8 cellular contexts compared by ENCODE assay signal in genomic region chr3:96813134-96813819, GRCh38. TPM values are rescaled to one million over a fixed set of nuclear protein-coding genes. Genes with fewer than 3 reads are reported as not detected.
DNase-seq lines count a peak whose midpoint lies in the region; ATAC-seq and TF ChIP-seq lines count a peak whose summit lies in the region.

No MANE protein-coding gene starts in this region.

- H3K36me3 ChIP-seq in ACC112 (ENCODE audit: insufficient read depth, low read length) (no peaks in the 10 kb centered on the region), esophagus muscularis mucosa (no peaks in the 10 kb centered on the region), muscle layer of colon (ENCODE audit: insufficient read depth, low read length) (no peaks in the 10 kb centered on the region), stomach smooth muscle (ENCODE audit: control insufficient read depth in 2 of 2, insufficient read depth in 2 of 2, low read length in 2 of 2) (no peaks in the 10 kb centered on the region)

- no peak overlapping the region for H3K9ac ChIP-seq in muscle layer of colon (ENCODE audit: low read length)
- H3K9ac ChIP-seq in stomach smooth muscle (ENCODE audit: low read length in 2 of 2): peak overlapping the region; percentile 22 to 47

- H3K9me3 ChIP-seq in esophagus muscularis mucosa: no peaks in the 10 kb centered on the region
- no peaks in the 10 kb centered on the region for H3K9me3 ChIP-seq in muscle layer of colon (ENCODE audit: low read length)
- no peaks in the 10 kb centered on the region for H3K9me3 ChIP-seq in stomach smooth muscle (ENCODE audit: control insufficient read depth in 2 of 2, low read length in 2 of 2)

- no peak for TF ChIP-seq POLR2A in esophagus muscularis mucosa (IDR thresholded peaks at IDR 0.05; ENCODE audit: low read depth)

- peaks cover 2% of the 10 kb centered on the region for H3K4me1 ChIP-seq in ACC112 (ENCODE audit: control insufficient read depth, insufficient read depth, low read length, unreplicated experiment)
- H3K4me1 ChIP-seq in esophagus muscularis mucosa: peaks cover 12 to 36% (median 29%) of the 10 kb centered on the region in 4 donors
- H3K4me1 ChIP-seq in muscle layer of colon (ENCODE audit: insufficient read depth, low read length): peaks cover 4% of the 10 kb centered on the region
- peaks cover 4% of the 10 kb centered on the region for H3K4me1 ChIP-seq in stomach smooth muscle (ENCODE audit: control insufficient read depth, insufficient read depth, low read length)

- TF ChIP-seq EP300 in esophagus muscularis mucosa (IDR thresholded peaks at IDR 0.05): no peak

- H3K4me3 ChIP-seq in ACC112 (ENCODE audit: low read depth, low read length) (peak overlapping the region; percentile 75), esophagus muscularis mucosa (peak overlapping the region; percentile 64 to 69 (median 68)), muscle layer of colon (ENCODE audit: low read depth in 1 of 2, low read length in 2 of 2) (peak overlapping the region; percentile 55 to 81), stomach smooth muscle (ENCODE audit: low read length in 2 of 2) (peak overlapping the region; percentile 75 to 76)

- ATAC-seq in GM18498 (IDR thresholded peaks at IDR 0.05; ENCODE audit: unreplicated experiment) (peak; percentile 99), HG02884 (IDR thresholded peaks at IDR 0.05; ENCODE audit: unreplicated experiment) (peak; percentile 96)

- H3K27me3 ChIP-seq in ACC112 (ENCODE audit: insufficient read depth, low read length): peaks cover 70% of the 10 kb centered on the region
- H3K27me3 ChIP-seq in esophagus muscularis mucosa: peaks cover 0 to 15% (median 4%) of the 10 kb centered on the region in 4 donors
- H3K27me3 ChIP-seq in muscle layer of colon (ENCODE audit: control insufficient read depth in 1 of 2, insufficient read depth in 2 of 2, low read length in 2 of 2): no peaks in the 10 kb centered on the region
- H3K27me3 ChIP-seq in stomach smooth muscle (ENCODE audit: control insufficient read depth in 1 of 2, insufficient read depth in 2 of 2, low read length in 2 of 2): no peaks in the 10 kb centered on the region

- intact Hi-C loops in esophagus muscularis mucosa (cut with DNase I): no loop called here

- TF ChIP-seq CTCF in esophagus muscularis mucosa (IDR thresholded peaks at IDR 0.05): peak; percentile 51 to 69 (median 56)

- 2% methylated on average over 24 of the region's 79 CpGs for WGBS in esophagus muscularis mucosa

- H2AFZ ChIP-seq in ACC112 (ENCODE audit: low read length, unreplicated experiment): peak overlapping the region; percentile 80

- H3K27ac ChIP-seq in ACC112 (ENCODE audit: low read depth, low read length) (no peak overlapping the region), esophagus muscularis mucosa (replicated peaks in 1 of 4) (peak overlapping the region; percentile 70 to 80 (median 76)), muscle layer of colon (ENCODE audit: low read depth, low read length) (peak overlapping the region; percentile 86), stomach smooth muscle (ENCODE audit: low read length) (peak overlapping the region; percentile 13)

- H3K79me2 ChIP-seq in ACC112 (ENCODE audit: control insufficient read depth, insufficient read depth, low read length, unreplicated experiment): no peaks in the 10 kb centered on the region

- DNase-seq in NCI-H2029 (lab: John Stamatoyannopoulos, UW) (peak; percentile 72), esophagus muscularis mucosa (ENCODE audit: extremely low spot score) (no peak)
- DNase-seq in activated CD4-positive, alpha-beta T cell treated with anti-CD3 and anti-CD28 coated beads, Interleukin-2, amount 50 U/mL, for 48 hours: peak; percentile 65 to 74

RNA-seq across cellular contexts. Expression of gene EPHA6, which starts 1.1 kb away (rescaled TPM):
- 1 to 10 TPM; 1.8 to 8.3 (median 4.2) TPM for total RNA-seq in esophagus muscularis mucosa
